In the genomic region with DNA sequence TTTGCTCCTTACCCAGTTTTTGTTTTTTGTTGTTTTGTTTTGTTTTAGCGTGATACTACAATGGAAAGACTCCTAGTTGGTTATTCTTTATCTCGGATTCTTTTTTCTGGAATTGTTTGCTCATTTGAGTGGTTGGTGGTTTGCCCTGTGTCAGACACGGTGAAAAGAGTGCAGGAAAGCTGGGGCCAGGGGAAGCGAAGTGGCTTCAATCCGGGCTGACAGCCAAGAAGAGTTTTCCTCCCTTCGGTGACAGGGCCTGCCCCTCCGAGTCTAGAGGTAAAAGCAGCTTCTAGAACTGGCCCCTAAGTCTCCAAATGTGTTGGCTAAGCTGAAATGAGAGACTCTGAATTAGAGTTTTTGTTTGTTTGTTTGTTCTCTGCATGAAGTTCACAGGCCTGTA, we compare ENCODE assay signal across 13 cellular contexts. TPM values are rescaled to one million over a fixed set of nuclear protein-coding genes. Genes with fewer than 3 reads are reported as not detected.
DNase-seq lines count a peak whose midpoint lies in the region; ATAC-seq, FAIRE-seq and TF ChIP-seq lines count a peak whose summit lies in the region.
"Had no signal": no experiment of that assay in that cellular context is flagged by ENCODE, and none has a peak within 500 bp of the region (broad histone marks: within the 10 kb centered on the region; RNA-seq: fewer than 3 reads in every experiment).

No MANE protein-coding gene starts in this region.

- in situ Hi-C loops in Panc1 (cut with HindIII; ENCODE audit: low pct_unique_long_range_greater_than_20kb, low sequenced_read_pairs), result no loop called here

- H3K27me3 Mint-ChIP-seq in activated naive CD4-positive, alpha-beta T cell treated with anti-CD3 and anti-CD28 coated beads, Interleukin-2, amount 10 ng/mL, durations not matched to agents 7 days and 5 days, result no peaks in the 10 kb centered on the region
- H3K27me3 Mint-ChIP-seq in activated naive CD4-positive, alpha-beta T cell treated with anti-CD3 and anti-CD28 coated beads for 36 hours (ENCODE audit: low read depth), result no peaks in the 10 kb centered on the region
- H3K27me3 Mint-ChIP-seq: memory B cell had no signal

- H4K20me1 ChIP-seq in endothelial cell of umbilical vein (replicated peaks; ENCODE audit: control insufficient read depth, extremely low read depth, insufficient read depth, low read length), result no peaks in the 10 kb centered on the region

- ATAC-seq in Panc1 (no peak), HG02973 (IDR thresholded peaks at IDR 0.05; ENCODE audit: unreplicated experiment) (no peak)
- no peak for ATAC-seq in stimulated activated effector memory CD8-positive, alpha-beta T cell treated with anti-CD3 and anti-CD28 coated beads, Interleukin-12 subunit alpha, Interleukin-12 subunit beta, amount 100 ng/mL, for 72 hours
- ATAC-seq: right cardiac atrium had no signal

- no peak for TF ChIP-seq POLR2A in endothelial cell of umbilical vein (IDR thresholded peaks at IDR 0.05; ENCODE audit: low read depth, low read length)
- TF ChIP-seq POLR2A in esophagus squamous epithelium (IDR thresholded peaks at IDR 0.05), result no peak

- peaks cover 2% of the 10 kb centered on the region; the same call in 1 of the 2 replicates for H3K36me3 ChIP-seq in Panc1 (ENCODE audit: control insufficient read depth, insufficient read depth, low read length)
- H3K36me3 ChIP-seq in endothelial cell of umbilical vein (ENCODE audit: control insufficient read depth in 2 of 2, extremely low read depth in 1 of 2, insufficient read depth in 2 of 2, low read length in 2 of 2), result peaks cover 5 to 7% of the 10 kb centered on the region in 2 experiments
- peaks cover 0 to 54% (median 7%) of the 10 kb centered on the region in 3 donors for H3K36me3 ChIP-seq in esophagus squamous epithelium

- dilution Hi-C loops in endothelial cell of umbilical vein (cut with MboI; ENCODE audit: extremely low pct_ligation_motif_present, low sequenced_read_pairs), result no loop called here

- H3K27ac ChIP-seq in Panc1 (ENCODE audit: low read length), result no peak overlapping the region
- H3K27ac ChIP-seq in endothelial cell of umbilical vein (ENCODE audit: insufficient read depth, low read depth, low read length), result no peak overlapping the region
- H3K27ac ChIP-seq in esophagus squamous epithelium, result no peak overlapping the region

- WGBS in esophagus squamous epithelium, 2 donors, result 24 to 52% methylated on average over 7 of the region's 7 CpGs

- no peak overlapping the region for H3K9ac ChIP-seq in endothelial cell of umbilical vein (replicated peaks; ENCODE audit: extremely low read depth, insufficient read depth, low read length)

- TF ChIP-seq CTCF in Panc1 (IDR thresholded peaks at IDR 0.05), result no peak
- TF ChIP-seq CTCF in endothelial cell of umbilical vein (IDR thresholded peaks at IDR 0.05; ENCODE audit: extremely low read depth in 1 of 2, insufficient read depth in 1 of 2, low read depth in 1 of 2, low read length in 2 of 2), result no peak
- no peak for TF ChIP-seq CTCF in esophagus squamous epithelium (IDR thresholded peaks at IDR 0.05)

- POLR2A ChIA-PET in Panc1 (lab: Charles Lee), result interaction anchor here (0.5 kb wide), 1 partner anchor 76 kb away, joined by 9 read pairs; no protein-coding TSS in a partner anchor
- POLR2A ChIA-PET in endothelial cell of umbilical vein (lab: Charles Lee), result no interaction called here

- no peak overlapping the region for H3K4me3 Mint-ChIP-seq in activated naive CD4-positive, alpha-beta T cell treated with anti-CD3 and anti-CD28 coated beads, Interleukin-2, amount 10 ng/mL, durations not matched to agents 7 days and 5 days
- H3K4me3 Mint-ChIP-seq in activated naive CD4-positive, alpha-beta T cell treated with anti-CD3 and anti-CD28 coated beads for 36 hours, result no peak overlapping the region
- H3K4me3 Mint-ChIP-seq in stimulated activated effector memory CD8-positive, alpha-beta T cell treated with anti-CD3 and anti-CD28 coated beads, Interleukin-12 subunit alpha, Interleukin-12 subunit beta, amount 100 ng/mL, for 72 hours, result no peak overlapping the region
- H3K4me3 Mint-ChIP-seq: memory B cell had no signal

- DNase-seq in activated naive CD4-positive, alpha-beta T cell treated with anti-CD3 and anti-CD28 coated beads, Interleukin-2, amount 10 ng/mL, durations not matched to agents 7 days and 5 days, result no peak
- no peak for DNase-seq in activated naive CD4-positive, alpha-beta T cell treated with anti-CD3 and anti-CD28 coated beads for 36 hours
- no peak for DNase-seq in Panc1 (ENCODE audit: low read depth, low spot score)
- peak; percentile 60 for DNase-seq in endothelial cell of umbilical vein (ENCODE audit: low read depth, low spot score)
- no peak for DNase-seq in stimulated activated effector memory CD8-positive, alpha-beta T cell treated with anti-CD3 and anti-CD28 coated beads, Interleukin-12 subunit alpha, Interleukin-12 subunit beta, amount 100 ng/mL, for 72 hours (ENCODE audit: low spot score in 2 of 2)
- DNase-seq in esophagus squamous epithelium (lab: John Stamatoyannopoulos, UW), result no peak
- DNase-seq in activated T-cell treated with anti-CD3 and anti-CD28 coated beads, Interleukin-2, amount 50 U/mL, for 1 hour, result no peak
- DNase-seq: RPMI8226, tibial artery had no signal

- BruUV-seq in Panc1 (replicated peaks; lab: Mats Ljungman, UMichigan) (TSS peak; percentile 77), endothelial cell of umbilical vein (replicated peaks; lab: Mats Ljungman, UMichigan) (TSS peak; percentile 4)

- H3K9me3 Mint-ChIP-seq in activated naive CD4-positive, alpha-beta T cell treated with anti-CD3 and anti-CD28 coated beads, Interleukin-2, amount 10 ng/mL, durations not matched to agents 7 days and 5 days, result no peaks in the 10 kb centered on the region
- no peaks in the 10 kb centered on the region for H3K9me3 Mint-ChIP-seq in activated naive CD4-positive, alpha-beta T cell treated with anti-CD3 and anti-CD28 coated beads for 36 hours
- no peaks in the 10 kb centered on the region for H3K9me3 Mint-ChIP-seq in stimulated activated effector memory CD8-positive, alpha-beta T cell treated with anti-CD3 and anti-CD28 coated beads, Interleukin-12 subunit alpha, Interleukin-12 subunit beta, amount 100 ng/mL, for 72 hours
- H3K9me3 Mint-ChIP-seq: memory B cell had no signal

- H3K4me3 ChIP-seq in Panc1 (ENCODE audit: low read depth in 2 of 2, low read length in 2 of 2), result no peak overlapping the region
- no peak overlapping the region for H3K4me3 ChIP-seq in endothelial cell of umbilical vein (replicated peaks in 1 of 3; ENCODE audit: insufficient read depth in 1 of 3, low read depth in 1 of 3, low read length in 3 of 3)
- no peak overlapping the region for H3K4me3 ChIP-seq in esophagus squamous epithelium
- H3K4me3 ChIP-seq: tibial artery had no signal

- no peak overlapping the region for H2AFZ ChIP-seq in endothelial cell of umbilical vein (ENCODE audit: low read depth, low read length)

- peaks cover 8% of the 10 kb centered on the region for H3K36me3 Mint-ChIP-seq in activated naive CD4-positive, alpha-beta T cell treated with anti-CD3 and anti-CD28 coated beads, Interleukin-2, amount 10 ng/mL, durations not matched to agents 7 days and 5 days
- H3K36me3 Mint-ChIP-seq in activated naive CD4-positive, alpha-beta T cell treated with anti-CD3 and anti-CD28 coated beads for 36 hours (ENCODE audit: low read depth), result peaks cover 2% of the 10 kb centered on the region
- H3K36me3 Mint-ChIP-seq in stimulated activated effector memory CD8-positive, alpha-beta T cell treated with anti-CD3 and anti-CD28 coated beads, Interleukin-12 subunit alpha, Interleukin-12 subunit beta, amount 100 ng/mL, for 72 hours, result peaks cover 12% of the 10 kb centered on the region

- no peaks in the 10 kb centered on the region for H3K27me3 ChIP-seq in Panc1 (ENCODE audit: control insufficient read depth, insufficient read depth, low read length)
- no peaks in the 10 kb centered on the region for H3K27me3 ChIP-seq in endothelial cell of umbilical vein (ENCODE audit: control insufficient read depth in 2 of 2, insufficient read depth in 2 of 2, low read length in 2 of 2)
- H3K27me3 ChIP-seq in esophagus squamous epithelium, result no peaks in the 10 kb centered on the region
- H3K27me3 ChIP-seq: tibial artery had no signal

- CTCF ChIA-PET in activated naive CD4-positive, alpha-beta T cell treated with anti-CD3 and anti-CD28 coated beads, Interleukin-2, amount 10 ng/mL, durations not matched to agents 7 days and 5 days (lab: Charles Lee), result no interaction called here
- CTCF ChIA-PET in activated naive CD4-positive, alpha-beta T cell treated with anti-CD3 and anti-CD28 coated beads for 36 hours (lab: Charles Lee), result interaction anchor here (0.7 kb wide), 1 partner anchor 157 kb away, joined by 4 read pairs; no protein-coding TSS in a partner anchor
- CTCF ChIA-PET in Panc1 (lab: Charles Lee) (no interaction called here), endothelial cell of umbilical vein (lab: Charles Lee) (interaction anchor here (1.0 kb wide), 1 partner anchor 157 kb away, joined by 3 read pairs; no protein-coding TSS in a partner anchor)

- intact Hi-C loops in activated naive CD4-positive, alpha-beta T cell treated with anti-CD3 and anti-CD28 coated beads for 36 hours (cut with micrococcal nuclease), result no loop called here
- intact Hi-C loops in Panc1 (cut with micrococcal nuclease; ENCODE audit: unreplicated experiment), result no loop called here
- intact Hi-C loops in endothelial cell of umbilical vein (cut with micrococcal nuclease), result no loop called here
- intact Hi-C loops in esophagus squamous epithelium (cut with DNase I), result no loop called here

- H3K4me1 Mint-ChIP-seq in activated naive CD4-positive, alpha-beta T cell treated with anti-CD3 and anti-CD28 coated beads, Interleukin-2, amount 10 ng/mL, durations not matched to agents 7 days and 5 days, result peaks cover 12% of the 10 kb centered on the region
- peaks cover 18% of the 10 kb centered on the region for H3K4me1 Mint-ChIP-seq in activated naive CD4-positive, alpha-beta T cell treated with anti-CD3 and anti-CD28 coated beads for 36 hours (ENCODE audit: low read depth)
- H3K4me1 Mint-ChIP-seq in stimulated activated effector memory CD8-positive, alpha-beta T cell treated with anti-CD3 and anti-CD28 coated beads, Interleukin-12 subunit alpha, Interleukin-12 subunit beta, amount 100 ng/mL, for 72 hours, result peaks cover 9% of the 10 kb centered on the region

- H3K9me1 ChIP-seq in endothelial cell of umbilical vein (replicated peaks; ENCODE audit: control insufficient read depth, extremely low read depth, insufficient read depth, low read length), result no peaks in the 10 kb centered on the region

- H3K27ac Mint-ChIP-seq in activated naive CD4-positive, alpha-beta T cell treated with anti-CD3 and anti-CD28 coated beads, Interleukin-2, amount 10 ng/mL, durations not matched to agents 7 days and 5 days, result peak overlapping the region; percentile 65
- H3K27ac Mint-ChIP-seq in activated naive CD4-positive, alpha-beta T cell treated with anti-CD3 and anti-CD28 coated beads for 36 hours, result no peak overlapping the region
- peak overlapping the region; percentile 34 for H3K27ac Mint-ChIP-seq in stimulated activated effector memory CD8-positive, alpha-beta T cell treated with anti-CD3 and anti-CD28 coated beads, Interleukin-12 subunit alpha, Interleukin-12 subunit beta, amount 100 ng/mL, for 72 hours

- H3K4me1 ChIP-seq in Panc1 (ENCODE audit: control insufficient read depth, insufficient read depth, low read length) (peaks cover 17% of the 10 kb centered on the region), endothelial cell of umbilical vein (ENCODE audit: control insufficient read depth, extremely low read depth, insufficient read depth, low read length) (peaks cover 13% of the 10 kb centered on the region), esophagus squamous epithelium (peaks cover 6 to 16% (median 7%) of the 10 kb centered on the region in 3 donors)

- no peak overlapping the region for H3K4me2 ChIP-seq in endothelial cell of umbilical vein (ENCODE audit: insufficient read depth, low read length)

- no peaks in the 10 kb centered on the region for H3K79me2 ChIP-seq in endothelial cell of umbilical vein (ENCODE audit: control insufficient read depth, insufficient read depth, low read length)

- H3K9me3 ChIP-seq in Panc1 (ENCODE audit: control insufficient read depth, insufficient read depth, low read depth, low read length), result no peaks in the 10 kb centered on the region
- H3K9me3 ChIP-seq in endothelial cell of umbilical vein (replicated peaks; ENCODE audit: control insufficient read depth, insufficient read depth, low read length), result no peaks in the 10 kb centered on the region
- H3K9me3 ChIP-seq in esophagus squamous epithelium, result no peaks in the 10 kb centered on the region
- H3K9me3 ChIP-seq: tibial artery had no signal

- FAIRE-seq in endothelial cell of umbilical vein (lab: Jason Lieb, UNC), result peak; percentile 73
- FAIRE-seq: colon had no signal

RNA-seq across cellular contexts. Expression of a gene that starts 5.7 kb away (rescaled TPM):
- total RNA-seq in activated naive CD4-positive, alpha-beta T cell treated with anti-CD3 and anti-CD28 coated beads for 36 hours, result 10 to 100 TPM; 15.3 to 18.1 TPM
- total RNA-seq in Panc1 (2021; ENCODE audit: unreplicated experiment), result 100.0 TPM
- 91.5 TPM for polyA plus RNA-seq in Panc1 (2012; ENCODE audit: insufficient read length)
- total RNA-seq in endothelial cell of umbilical vein, result 58.9 and 64.3 TPM in 2 replicates
- 53.7 and 67.3 TPM in 2 replicates for polyA plus RNA-seq in endothelial cell of umbilical vein
- 15.8 and 26.1 TPM in 2 replicates for polyA plus RNA-seq in endothelial cell of umbilical vein (2011; cell fraction: cytosol; rRNA removed)
- 137 and 170 TPM in 2 replicates for polyA plus RNA-seq in endothelial cell of umbilical vein (2011; cell fraction: nucleus; rRNA removed)
- polyA plus RNA-seq in endothelial cell of umbilical vein (2012), result 21.4 and 21.9 TPM in 2 replicates
- polyA minus RNA-seq in endothelial cell of umbilical vein, result 14.4 and 19.7 TPM in 2 replicates
- 23.1 TPM for polyA minus RNA-seq in endothelial cell of umbilical vein (2011; cell fraction: cytosol; rRNA and poly(A)+ RNA removed)
- polyA minus RNA-seq in endothelial cell of umbilical vein (2011; cell fraction: nucleus; rRNA and poly(A)+ RNA removed), result 47.1 and 90.4 TPM in 2 replicates
- total RNA-seq in esophagus squamous epithelium, result 10 to 100 TPM; 11.2 to 32.8 (median 23.8) TPM

Comparison
In these comparisons a context has a peak if more than half of its experiments do, and no peak if none do; other contexts are left out.
1. CTCF ChIA-PET loops: an anchor here in activated naive CD4-positive, alpha-beta T cell treated with anti-CD3 and anti-CD28 coated beads for 36 hours (0.7 kb wide) and endothelial cell of umbilical vein (1.0 kb wide); none called in activated naive CD4-positive, alpha-beta T cell treated with anti-CD3 and anti-CD28 coated beads, Interleukin-2, amount 10 ng/mL, durations not matched to agents 7 days and 5 days and Panc1.